1 cellular context compared by ENCODE assay signal in the genomic region with DNA sequence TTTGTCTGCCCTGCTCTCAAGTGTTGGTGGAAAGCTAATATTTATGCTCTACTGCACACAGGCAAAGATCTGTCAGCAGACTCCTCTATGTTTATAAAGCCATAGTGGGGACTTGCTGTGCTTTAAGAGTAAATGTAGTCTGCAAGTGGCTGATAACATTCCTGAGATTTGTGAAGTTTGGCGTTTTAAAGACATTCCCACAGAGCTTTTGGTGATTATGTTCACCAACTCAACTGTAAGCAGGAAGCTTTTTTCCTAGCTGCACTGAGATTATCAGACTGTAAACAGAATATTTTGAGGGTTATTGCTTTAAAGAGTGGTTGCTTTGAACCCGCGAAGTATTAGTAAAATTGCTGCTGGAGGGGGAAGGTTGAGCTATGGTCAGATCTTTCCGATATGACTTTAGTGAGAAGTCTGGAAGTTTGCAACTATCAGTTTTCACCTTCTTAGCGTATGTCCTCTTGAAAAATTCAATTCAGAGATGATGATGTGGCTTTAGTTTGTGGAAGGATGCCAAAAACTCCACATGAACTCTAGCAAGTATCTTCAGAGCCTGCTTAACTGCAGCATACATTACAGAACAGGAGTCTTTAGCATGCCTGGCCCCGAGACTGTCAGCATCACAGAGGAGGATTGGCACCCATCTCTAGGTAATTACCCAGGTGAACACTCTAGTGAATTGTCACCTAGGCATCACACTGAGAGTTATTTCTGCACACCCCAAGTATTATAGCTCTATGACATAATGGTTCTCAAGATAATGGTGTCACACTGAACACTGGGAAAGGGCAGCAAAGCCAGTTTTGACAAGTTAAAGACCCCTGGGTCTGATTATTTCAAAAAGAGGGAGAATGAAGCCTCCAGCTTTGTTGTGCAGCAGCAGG.
TF ChIP-seq lines count a peak whose summit lies in the region.

No MANE protein-coding gene starts in this region.

TF ChIP-seq in GM23338, 12 proteins besides CTCF, POLR2A, EP300 and RAD21 (continued from another document):
- TF ChIP-seq, protein P1, sequence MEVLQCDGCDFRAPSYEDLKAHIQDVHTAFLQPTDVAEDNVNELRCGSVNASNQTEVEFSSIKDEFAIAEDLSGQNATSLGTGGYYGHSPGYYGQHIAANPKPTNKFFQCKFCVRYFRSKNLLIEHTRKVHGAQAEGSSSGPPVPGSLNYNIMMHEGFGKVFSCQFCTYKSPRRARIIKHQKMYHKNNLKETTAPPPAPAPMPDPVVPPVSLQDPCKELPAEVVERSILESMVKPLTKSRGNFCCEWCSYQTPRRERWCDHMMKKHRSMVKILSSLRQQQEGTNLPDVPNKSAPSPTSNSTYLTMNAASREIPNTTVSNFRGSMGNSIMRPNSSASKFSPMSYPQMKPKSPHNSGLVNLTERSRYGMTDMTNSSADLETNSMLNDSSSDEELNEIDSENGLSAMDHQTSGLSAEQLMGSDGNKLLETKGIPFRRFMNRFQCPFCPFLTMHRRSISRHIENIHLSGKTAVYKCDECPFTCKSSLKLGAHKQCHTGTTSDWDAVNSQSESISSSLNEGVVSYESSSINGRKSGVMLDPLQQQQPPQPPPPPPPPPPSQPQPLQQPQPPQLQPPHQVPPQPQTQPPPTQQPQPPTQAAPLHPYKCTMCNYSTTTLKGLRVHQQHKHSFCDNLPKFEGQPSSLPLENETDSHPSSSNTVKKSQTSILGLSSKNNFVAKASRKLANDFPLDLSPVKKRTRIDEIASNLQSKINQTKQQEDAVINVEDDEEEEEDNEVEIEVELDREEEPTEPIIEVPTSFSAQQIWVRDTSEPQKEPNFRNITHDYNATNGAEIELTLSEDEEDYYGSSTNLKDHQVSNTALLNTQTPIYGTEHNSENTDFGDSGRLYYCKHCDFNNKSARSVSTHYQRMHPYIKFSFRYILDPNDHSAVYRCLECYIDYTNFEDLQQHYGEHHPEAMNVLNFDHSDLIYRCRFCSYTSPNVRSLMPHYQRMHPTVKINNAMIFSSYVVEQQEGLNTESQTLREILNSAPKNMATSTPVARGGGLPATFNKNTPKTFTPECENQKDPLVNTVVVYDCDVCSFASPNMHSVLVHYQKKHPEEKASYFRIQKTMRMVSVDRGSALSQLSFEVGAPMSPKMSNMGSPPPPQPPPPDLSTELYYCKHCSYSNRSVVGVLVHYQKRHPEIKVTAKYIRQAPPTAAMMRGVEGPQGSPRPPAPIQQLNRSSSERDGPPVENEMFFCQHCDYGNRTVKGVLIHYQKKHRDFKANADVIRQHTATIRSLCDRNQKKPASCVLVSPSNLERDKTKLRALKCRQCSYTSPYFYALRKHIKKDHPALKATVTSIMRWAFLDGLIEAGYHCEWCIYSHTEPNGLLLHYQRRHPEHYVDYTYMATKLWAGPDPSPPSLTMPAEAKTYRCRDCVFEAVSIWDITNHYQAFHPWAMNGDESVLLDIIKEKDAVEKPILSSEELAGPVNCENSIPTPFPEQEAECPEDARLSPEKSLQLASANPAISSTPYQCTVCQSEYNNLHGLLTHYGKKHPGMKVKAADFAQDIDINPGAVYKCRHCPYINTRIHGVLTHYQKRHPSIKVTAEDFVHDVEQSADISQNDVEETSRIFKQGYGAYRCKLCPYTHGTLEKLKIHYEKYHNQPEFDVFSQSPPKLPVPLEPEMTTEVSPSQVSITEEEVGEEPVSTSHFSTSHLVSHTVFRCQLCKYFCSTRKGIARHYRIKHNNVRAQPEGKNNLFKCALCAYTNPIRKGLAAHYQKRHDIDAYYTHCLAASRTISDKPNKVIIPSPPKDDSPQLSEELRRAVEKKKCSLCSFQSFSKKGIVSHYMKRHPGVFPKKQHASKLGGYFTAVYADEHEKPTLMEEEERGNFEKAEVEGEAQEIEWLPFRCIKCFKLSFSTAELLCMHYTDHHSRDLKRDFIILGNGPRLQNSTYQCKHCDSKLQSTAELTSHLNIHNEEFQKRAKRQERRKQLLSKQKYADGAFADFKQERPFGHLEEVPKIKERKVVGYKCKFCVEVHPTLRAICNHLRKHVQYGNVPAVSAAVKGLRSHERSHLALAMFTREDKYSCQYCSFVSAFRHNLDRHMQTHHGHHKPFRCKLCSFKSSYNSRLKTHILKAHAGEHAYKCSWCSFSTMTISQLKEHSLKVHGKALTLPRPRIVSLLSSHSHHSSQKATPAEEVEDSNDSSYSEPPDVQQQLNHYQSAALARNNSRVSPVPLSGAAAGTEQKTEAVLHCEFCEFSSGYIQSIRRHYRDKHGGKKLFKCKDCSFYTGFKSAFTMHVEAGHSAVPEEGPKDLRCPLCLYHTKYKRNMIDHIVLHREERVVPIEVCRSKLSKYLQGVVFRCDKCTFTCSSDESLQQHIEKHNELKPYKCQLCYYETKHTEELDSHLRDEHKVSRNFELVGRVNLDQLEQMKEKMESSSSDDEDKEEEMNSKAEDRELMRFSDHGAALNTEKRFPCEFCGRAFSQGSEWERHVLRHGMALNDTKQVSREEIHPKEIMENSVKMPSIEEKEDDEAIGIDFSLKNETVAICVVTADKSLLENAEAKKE (CRISPR knock-in tag; IDR thresholded peaks at IDR 0.05), result no peak
- TF ChIP-seq, protein P2, sequence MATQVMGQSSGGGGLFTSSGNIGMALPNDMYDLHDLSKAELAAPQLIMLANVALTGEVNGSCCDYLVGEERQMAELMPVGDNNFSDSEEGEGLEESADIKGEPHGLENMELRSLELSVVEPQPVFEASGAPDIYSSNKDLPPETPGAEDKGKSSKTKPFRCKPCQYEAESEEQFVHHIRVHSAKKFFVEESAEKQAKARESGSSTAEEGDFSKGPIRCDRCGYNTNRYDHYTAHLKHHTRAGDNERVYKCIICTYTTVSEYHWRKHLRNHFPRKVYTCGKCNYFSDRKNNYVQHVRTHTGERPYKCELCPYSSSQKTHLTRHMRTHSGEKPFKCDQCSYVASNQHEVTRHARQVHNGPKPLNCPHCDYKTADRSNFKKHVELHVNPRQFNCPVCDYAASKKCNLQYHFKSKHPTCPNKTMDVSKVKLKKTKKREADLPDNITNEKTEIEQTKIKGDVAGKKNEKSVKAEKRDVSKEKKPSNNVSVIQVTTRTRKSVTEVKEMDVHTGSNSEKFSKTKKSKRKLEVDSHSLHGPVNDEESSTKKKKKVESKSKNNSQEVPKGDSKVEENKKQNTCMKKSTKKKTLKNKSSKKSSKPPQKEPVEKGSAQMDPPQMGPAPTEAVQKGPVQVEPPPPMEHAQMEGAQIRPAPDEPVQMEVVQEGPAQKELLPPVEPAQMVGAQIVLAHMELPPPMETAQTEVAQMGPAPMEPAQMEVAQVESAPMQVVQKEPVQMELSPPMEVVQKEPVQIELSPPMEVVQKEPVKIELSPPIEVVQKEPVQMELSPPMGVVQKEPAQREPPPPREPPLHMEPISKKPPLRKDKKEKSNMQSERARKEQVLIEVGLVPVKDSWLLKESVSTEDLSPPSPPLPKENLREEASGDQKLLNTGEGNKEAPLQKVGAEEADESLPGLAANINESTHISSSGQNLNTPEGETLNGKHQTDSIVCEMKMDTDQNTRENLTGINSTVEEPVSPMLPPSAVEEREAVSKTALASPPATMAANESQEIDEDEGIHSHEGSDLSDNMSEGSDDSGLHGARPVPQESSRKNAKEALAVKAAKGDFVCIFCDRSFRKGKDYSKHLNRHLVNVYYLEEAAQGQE (IDR thresholded peaks at IDR 0.05; ENCODE audit: unreplicated experiment), result no peak
- TF ChIP-seq POLR2AphosphoS5 (IDR thresholded peaks at IDR 0.05; ENCODE audit: low read depth), result no peak
- TF ChIP-seq ZNF331 (CRISPR knock-in tag; IDR thresholded peaks at IDR 0.05; ENCODE audit: low read depth), result no peak
- no peak for TF ChIP-seq EZH2 (IDR thresholded peaks at IDR 0.05; ENCODE audit: low read depth, unreplicated experiment)
